9 cellular contexts compared by ENCODE assay signal in genomic region chr11:65640483-65641207, GRCh38. TPM values are rescaled to one million over a fixed set of nuclear protein-coding genes. Genes with fewer than 3 reads are reported as not detected.
DNase-seq lines count a peak whose midpoint lies in the region; ATAC-seq and TF ChIP-seq lines count a peak whose summit lies in the region.
"Had no signal": no experiment of that assay in that cellular context is flagged by ENCODE, and none has a peak within 500 bp of the region (broad histone marks: within the 10 kb centered on the region; RNA-seq: fewer than 3 reads in every experiment).

No MANE protein-coding gene starts in this region.

- no peaks in the 10 kb centered on the region for H3K9me3 ChIP-seq in CD4-positive, alpha-beta T cell (ENCODE audit: control insufficient read depth, low read length)

- no peaks in the 10 kb centered on the region for H3K27me3 ChIP-seq in CD4-positive, alpha-beta T cell (ENCODE audit: control insufficient read depth, insufficient read depth, low read length)

- CTCF ChIA-PET in CD4-positive, alpha-beta T cell (lab: Charles Lee) = interaction anchor here (1.7 kb wide), 1 partner anchor 11 kb away, joined by 4 read pairs; no protein-coding TSS in a partner anchor

- peaks cover 62% of the 10 kb centered on the region for H3K4me1 Mint-ChIP-seq in CD4-positive, alpha-beta T cell (ENCODE audit: low read depth)

- DNase-seq in CD4-positive, alpha-beta T cell = peak in 5 of 10 experiments; percentile 32 to 55 (median 48)
- DNase-seq in NAMALWA (ENCODE audit: low spot score) = peak; percentile 65
- peak in 37 of 58 donors; percentile 10 to 73 (median 46) for DNase-seq in anterior cingulate cortex (lab: John Stamatoyannopoulos, UW)
- DNase-seq in mucosa of gallbladder (ENCODE audit: low spot score) = peak; percentile 61
- DNase-seq in lower leg skin (ENCODE audit: low spot score in 2 of 2) = no peak
- no peak for DNase-seq in NCI-H128 (lab: John Stamatoyannopoulos, UW; ENCODE audit: unreplicated experiment)

- peaks cover 68% of the 10 kb centered on the region for H3K36me3 Mint-ChIP-seq in CD4-positive, alpha-beta T cell (ENCODE audit: low read depth)

- H3K27me3 Mint-ChIP-seq in CD4-positive, alpha-beta T cell = no peaks in the 10 kb centered on the region

- TF ChIP-seq POLR2A in lower leg skin (IDR thresholded peaks at IDR 0.05) = no peak

- H3K27ac ChIP-seq in CD4-positive, alpha-beta T cell (ENCODE audit: low read depth, low read length) = peak overlapping the region; percentile 95

- TF ChIP-seq CTCF in CD4-positive, alpha-beta T cell (IDR thresholded peaks at IDR 0.05) = no peak
- TF ChIP-seq CTCF in lower leg skin (IDR thresholded peaks at IDR 0.05) = no peak

- H3K4me3 Mint-ChIP-seq in CD4-positive, alpha-beta T cell = peak overlapping the region; percentile 97

- WGBS in lower leg skin, 2 donors = 68 to 90% methylated on average over 22 to 30 of the region's 33 CpGs

- no peaks in the 10 kb centered on the region for H3K9me3 Mint-ChIP-seq in CD4-positive, alpha-beta T cell

- POLR2A ChIA-PET in CD4-positive, alpha-beta T cell (lab: Charles Lee) = interaction anchor here (0.6 to 6.1 kb wide), 10 partner anchors 9 to 519 kb away, joined by 3 to 244 read pairs (median 6); partner anchors contain the start of genes FAM89B, FAU, KAT5 and MALAT1

- H3K27ac Mint-ChIP-seq in CD4-positive, alpha-beta T cell = peak overlapping the region; percentile 100

- intact Hi-C loops in CD4-positive, alpha-beta T cell (cut with DNase I, micrococcal nuclease) = no loop called here
- intact Hi-C loops in lower leg skin (cut with DNase I; ENCODE audit: low total_unique reads) = no loop called here

- ATAC-seq in CD4-positive, alpha-beta T cell (ENCODE audit: poor library complexity) = no peak
- ATAC-seq in GM18870 (IDR thresholded peaks at IDR 0.05; ENCODE audit: unreplicated experiment) (no peak), HG03520 (IDR thresholded peaks at IDR 0.05; ENCODE audit: unreplicated experiment) (no peak)

- no peak overlapping the region for H3K4me3 ChIP-seq in lower leg skin (ENCODE audit: low read depth, poor library complexity, severe bottlenecking)

RNA-seq across cellular contexts. Expression of gene SIPA1, which starts 2.7 kb away (rescaled TPM):
- 100 to 1,000 TPM; 272 to 298 TPM for total RNA-seq in CD4-positive, alpha-beta T cell
- total RNA-seq in mucosa of gallbladder = 74.7 TPM
- total RNA-seq in lower leg skin = 10 to 100 TPM; 25.3 to 34.4 (median 28.6) TPM

RNA-seq across cellular contexts. Expression of gene RELA, which starts 22.1 kb away (rescaled TPM):
- total RNA-seq in CD4-positive, alpha-beta T cell = 100 to 1,000 TPM; 379 to 382 TPM
- total RNA-seq in mucosa of gallbladder (84.2 TPM), lower leg skin (10 to 100 TPM; 61.9 to 73.5 (median 67.5) TPM)

RNA-seq across cellular contexts. Expression of gene PCNX3, which starts 25.1 kb away (rescaled TPM):
- 10 to 100 TPM; 37.3 to 40.5 TPM for total RNA-seq in CD4-positive, alpha-beta T cell
- total RNA-seq in mucosa of gallbladder (52.5 TPM), lower leg skin (10 to 100 TPM; 24.1 to 44.1 (median 34.4) TPM)

RNA-seq across cellular contexts. Expression of gene MAP3K11, which starts 26.6 kb away (rescaled TPM):
- 10 to 100 TPM; 45.2 to 45.8 TPM for total RNA-seq in CD4-positive, alpha-beta T cell
- 85.6 TPM for total RNA-seq in mucosa of gallbladder
- total RNA-seq in lower leg skin = 10 to 100 TPM; 31.6 to 40.0 (median 39.1) TPM

RNA-seq across cellular contexts. Expression of gene KCNK7, which starts 45.0 kb away (rescaled TPM):
- 1 to 10 TPM; 4.9 to 5.0 TPM for total RNA-seq in CD4-positive, alpha-beta T cell
- total RNA-seq in mucosa of gallbladder (1.1 TPM), lower leg skin (100 to 1,000 TPM; 168 to 197 (median 184) TPM)
- total RNA-seq: G401 had no signal

Comparison
In these comparisons a context has a peak if more than half of its experiments do, and no peak if none do; other contexts are left out.
1. DNase-seq: peak in NAMALWA (single experiment), anterior cingulate cortex (37 of 58) and mucosa of gallbladder (single experiment); none in lower leg skin (0 of 2) and NCI-H128 (single experiment).